ENCODE assay signal across 12 cellular contexts in genomic region chr21:40846566-40847411, GRCh38. TPM values are rescaled to one million over a fixed set of nuclear protein-coding genes. Genes with fewer than 3 reads are reported as not detected.
DNase-seq lines count a peak whose midpoint lies in the region; ATAC-seq and TF ChIP-seq lines count a peak whose summit lies in the region.
"Had no signal": no experiment of that assay in that cellular context is flagged by ENCODE, and none has a peak within 500 bp of the region (broad histone marks: within the 10 kb centered on the region; RNA-seq: fewer than 3 reads in every experiment).

Gene DSCAM, minus strand, starts transcription at chr21:40847158. Its CDS starts 497 bp downstream, at chr21:40846661.

- no peaks in the 10 kb centered on the region for H4K20me1 ChIP-seq in PC-3 (ENCODE audit: low read length)

- no peak within 1 kb of the TSS for H2AFZ ChIP-seq in PC-3 (ENCODE audit: low read length)

- H3K4me1 Mint-ChIP-seq in glutamatergic neuron (ENCODE audit: low read depth, unreplicated experiment) = peaks cover 16% of the 10 kb centered on the region
- H3K4me1 Mint-ChIP-seq in CD8-positive, alpha-beta memory T cell = peaks cover 0 to 5% (median 4%) of the 10 kb centered on the region in 3 donors

- H3K79me2 ChIP-seq in PC-3 (ENCODE audit: low read length) = no peaks in the 10 kb centered on the region

- H3K27ac Mint-ChIP-seq in glutamatergic neuron (ENCODE audit: unreplicated experiment) = no peak within 1 kb of the TSS
- no peak within 1 kb of the TSS for H3K27ac Mint-ChIP-seq in CD8-positive, alpha-beta memory T cell

- H3K27me3 Mint-ChIP-seq in glutamatergic neuron (ENCODE audit: unreplicated experiment) = peaks cover 6% of the 10 kb centered on the region
- peaks cover 12 to 25% of the 10 kb centered on the region in 2 donors for H3K27me3 Mint-ChIP-seq in CD8-positive, alpha-beta memory T cell

- peaks cover 10% of the 10 kb centered on the region for H3K36me3 Mint-ChIP-seq in glutamatergic neuron (ENCODE audit: unreplicated experiment)
- peaks cover 0 to 1% (median 0%) of the 10 kb centered on the region in 3 donors for H3K36me3 Mint-ChIP-seq in CD8-positive, alpha-beta memory T cell

- 0 out of 2 replicates have a peak within 1 kb of the TSS, but pooled peaks have one; percentile 23 for H3K4me3 ChIP-seq in PC-3 (ENCODE audit: low read length)
- H3K4me3 ChIP-seq in CD8-positive, alpha-beta memory T cell (ENCODE audit: low read length) = no peak within 1 kb of the TSS

- no peak within 1 kb of the TSS for H3K9ac ChIP-seq in PC-3 (ENCODE audit: low read length)

- H3K9me2 ChIP-seq in PC-3 (replicated peaks; ENCODE audit: low read length) = no peaks in the 10 kb centered on the region

- ATAC-seq in PC-3 = no peak; the same call in 1 of the 2 replicates
- ATAC-seq in GM21717 (IDR thresholded peaks at IDR 0.05; ENCODE audit: unreplicated experiment) = no peak
- ATAC-seq: HCT116 had no signal

- peak within 1 kb of the TSS; percentile 83 for H3K4me3 Mint-ChIP-seq in glutamatergic neuron (ENCODE audit: unreplicated experiment)
- H3K4me3 Mint-ChIP-seq in CD8-positive, alpha-beta memory T cell = no peak within 1 kb of the TSS

- peaks cover 17% of the 10 kb centered on the region for H3K9me3 Mint-ChIP-seq in glutamatergic neuron (ENCODE audit: unreplicated experiment)
- peaks cover 0 to 11% (median 3%) of the 10 kb centered on the region in 5 donors for H3K9me3 Mint-ChIP-seq in CD8-positive, alpha-beta memory T cell

- peak; percentile 19 for DNase-seq in NCI-H2029 (lab: John Stamatoyannopoulos, UW)
- no peak for DNase-seq in NCI-H2029 treated with DMSO at 0.1 percent for 48 hours (lab: John Stamatoyannopoulos, UW)
- no peak for DNase-seq in PC-3
- DNase-seq in glutamatergic neuron = peak; percentile 77
- DNase-seq in superior temporal gyrus (ENCODE audit: extremely low spot score) = peak; percentile 26
- no peak for DNase-seq in NK-92 treated with Interleukin-12 subunit alpha and Interleukin-12 subunit beta, amount 100 ng/mL, for 24 hours (lab: John Stamatoyannopoulos, UW)
- no peak for DNase-seq in CD8-positive, alpha-beta memory T cell
- DNase-seq: activated T-cell treated with anti-CD3 and anti-CD28 coated beads, Interleukin-2, amount 50 U/mL, for 48 hours; erythroblast; SW 1271 had no signal

- no peaks in the 10 kb centered on the region for H3K9me3 ChIP-seq in PC-3 (ENCODE audit: low read length)
- H3K9me3 ChIP-seq in CD8-positive, alpha-beta memory T cell (ENCODE audit: low read length) = no peaks in the 10 kb centered on the region

- H3K36me3 ChIP-seq in PC-3 (ENCODE audit: low read depth, low read length) = no peaks in the 10 kb centered on the region
- no peaks in the 10 kb centered on the region for H3K36me3 ChIP-seq in CD8-positive, alpha-beta memory T cell (ENCODE audit: insufficient read depth, low read length)

- peaks cover 34% of the 10 kb centered on the region for H3K27me3 ChIP-seq in PC-3 (ENCODE audit: low read length)
- H3K27me3 ChIP-seq in CD8-positive, alpha-beta memory T cell (ENCODE audit: insufficient read depth, low read length, poor library complexity, severe bottlenecking) = no peaks in the 10 kb centered on the region

- no peaks in the 10 kb centered on the region for H3F3A ChIP-seq in PC-3 (ENCODE audit: low read length, unreplicated experiment)

- CTCF ChIA-PET in PC-3 (lab: Charles Lee) = no interaction called here
- CTCF ChIA-PET in CD8-positive, alpha-beta memory T cell (lab: Charles Lee) = no interaction called here

- TF ChIP-seq CTCF in PC-3 (conservative IDR thresholded peaks at IDR 0.05; ENCODE audit: low read depth, low read length) (no peak), glutamatergic neuron (IDR thresholded peaks at IDR 0.05; ENCODE audit: partially characterized antibody, unreplicated experiment) (no peak)

- H3K4me2 ChIP-seq in PC-3 (ENCODE audit: low read length) = peak within 1 kb of the TSS; percentile 69

- H3K27ac ChIP-seq in PC-3 (ENCODE audit: low read length) = no peak within 1 kb of the TSS
- H3K27ac ChIP-seq in CD8-positive, alpha-beta memory T cell (ENCODE audit: low read depth, low read length) = no peak within 1 kb of the TSS

- intact Hi-C loops in PC-3 (cut with micrococcal nuclease) = no loop called here

- no TSS peak for BruUV-seq in PC-3 (replicated peaks; lab: Mats Ljungman, UMichigan)

- POLR2A ChIA-PET in PC-3 (lab: Charles Lee; ENCODE audit: unreplicated experiment) = no interaction called here
- POLR2A ChIA-PET in CD8-positive, alpha-beta memory T cell (lab: Charles Lee) = no interaction called here

- H3K4me1 ChIP-seq in PC-3 (ENCODE audit: insufficient read depth, low read length) = no peaks in the 10 kb centered on the region; the same call in 1 of the 2 replicates
- H3K4me1 ChIP-seq in CD8-positive, alpha-beta memory T cell (ENCODE audit: insufficient read depth, low read length) = no peaks in the 10 kb centered on the region

RNA-seq across cellular contexts. Expression of gene DSCAM, which starts in this region (rescaled TPM):
- not detected in 2 replicates for total RNA-seq in PC-3 (2014; rRNA removed)
- 4.4 TPM for total RNA-seq in glutamatergic neuron (ENCODE audit: unreplicated experiment)
- total RNA-seq in CD8-positive, alpha-beta memory T cell = not detected
- not detected for polyA plus RNA-seq in CD8-positive, alpha-beta memory T cell

Comparison
In these comparisons a context has a peak if more than half of its experiments do, and no peak if none do; other contexts are left out.
1. DNase-seq: peak in NCI-H2029 (single experiment), glutamatergic neuron (single experiment) and superior temporal gyrus (single experiment); none in NCI-H2029 treated with DMSO at 0.1 percent for 48 hours (single experiment), PC-3 (single experiment), NK-92 treated with Interleukin-12 subunit alpha and Interleukin-12 subunit beta, amount 100 ng/mL, for 24 hours (single experiment) and CD8-positive, alpha-beta memory T cell (0 of 5).